Comparison of ENCODE assay signal across 12 cellular contexts in the genomic region with DNA sequence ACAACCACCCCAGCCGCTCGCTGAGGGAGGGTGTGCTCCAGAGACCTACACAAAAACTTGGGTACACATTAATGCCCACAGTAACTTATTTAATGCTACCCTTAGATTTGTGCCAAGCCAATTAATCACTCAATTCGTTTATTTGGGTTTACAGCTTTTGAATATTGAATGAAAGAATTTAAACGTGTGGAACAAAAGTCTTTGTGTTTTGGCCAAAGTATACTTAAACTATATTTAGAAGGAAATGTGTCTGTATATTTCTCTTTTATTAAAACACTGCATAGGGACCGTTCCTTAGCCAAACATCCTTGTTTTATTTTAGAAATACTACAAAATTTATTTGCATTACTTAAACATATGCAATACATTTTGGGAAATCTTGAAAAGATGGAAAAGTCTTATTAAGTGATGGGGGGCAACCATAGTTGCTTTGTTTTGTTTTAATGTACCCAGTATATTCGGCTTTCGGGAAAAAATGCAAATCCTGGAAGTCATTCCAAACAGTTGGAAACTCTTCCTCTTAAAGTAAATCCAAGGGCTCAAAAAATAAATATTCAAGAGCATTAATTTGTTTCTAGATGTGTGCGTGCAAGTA. TPM values are rescaled to one million over a fixed set of nuclear protein-coding genes. Genes with fewer than 3 reads are reported as not detected.
DNase-seq lines count a peak whose midpoint lies in the region; ATAC-seq and TF ChIP-seq lines count a peak whose summit lies in the region.
"Had no signal": no experiment of that assay in that cellular context is flagged by ENCODE, and none has a peak within 500 bp of the region (broad histone marks: within the 10 kb centered on the region; RNA-seq: fewer than 3 reads in every experiment).

No MANE protein-coding gene starts in this region.

- no peaks in the 10 kb centered on the region for H3K9me3 Mint-ChIP-seq in neural crest cell
- no peaks in the 10 kb centered on the region for H3K9me3 Mint-ChIP-seq in activated CD4-positive, alpha-beta T cell treated with anti-CD3 and anti-CD28 coated beads, Interleukin-2, amount 10 ng/mL, durations not matched to agents 7 days and 5 days
- H3K9me3 Mint-ChIP-seq: activated T-helper 2 cell treated with anti-CD3 and anti-CD28 coated beads, Interferon-gamma antibody, Interleukin-2, Interleukin-4, amounts not matched to agents 10 μg/mL and 5 μg/mL and 100 μg/mL, durations not matched to agents 14 hours and 24 hours and 36 hours; dendritic cell treated with granulocyte-macrophage colony-stimulating factor and Interleukin-4, amounts not matched to agents 40 ng/mL and 50 ng/mL, for 4 days had no signal

- H3K4me1 ChIP-seq in right cardiac atrium (ENCODE audit: control insufficient read depth, insufficient read depth, low read length) (peaks cover 2% of the 10 kb centered on the region), endocrine pancreas (ENCODE audit: control insufficient read depth, insufficient read depth, low read length) (peaks cover 42% of the 10 kb centered on the region), aorta (ENCODE audit: control insufficient read depth in 1 of 2, insufficient read depth in 2 of 2, low read length in 2 of 2) (peaks cover 0 to 4% of the 10 kb centered on the region in 2 donors)

- H3K36me3 Mint-ChIP-seq in neural crest cell (ENCODE audit: low read depth), result no peaks in the 10 kb centered on the region
- no peaks in the 10 kb centered on the region for H3K36me3 Mint-ChIP-seq in activated CD4-positive, alpha-beta T cell treated with anti-CD3 and anti-CD28 coated beads, Interleukin-2, amount 10 ng/mL, durations not matched to agents 7 days and 5 days (ENCODE audit: low read depth)

- intact Hi-C loops in right cardiac atrium (cut with DNase I) (no loop called here), Right ventricle myocardium inferior (cut with DNase I) (no loop called here), aorta (cut with DNase I) (no loop called here)

- no peak overlapping the region for H3K27ac ChIP-seq in right cardiac atrium (ENCODE audit: low read length)
- no peak overlapping the region for H3K27ac ChIP-seq in aorta (ENCODE audit: low read depth in 1 of 2, low read length in 2 of 2)
- H3K27ac ChIP-seq: parathyroid adenoma had no signal

- H3K27me3 Mint-ChIP-seq in neural crest cell (ENCODE audit: low read depth), result no peaks in the 10 kb centered on the region
- peaks cover 38% of the 10 kb centered on the region for H3K27me3 Mint-ChIP-seq in activated CD4-positive, alpha-beta T cell treated with anti-CD3 and anti-CD28 coated beads, Interleukin-2, amount 10 ng/mL, durations not matched to agents 7 days and 5 days

- POLR2A ChIA-PET in activated CD4-positive, alpha-beta T cell treated with anti-CD3 and anti-CD28 coated beads, Interleukin-2, amount 10 ng/mL, durations not matched to agents 7 days and 5 days (lab: Charles Lee), result no interaction called here

- no peak overlapping the region for H3K9ac ChIP-seq in endocrine pancreas (ENCODE audit: control insufficient read depth, insufficient read depth, low read length)
- H3K9ac ChIP-seq: parathyroid adenoma had no signal

- H3K27me3 ChIP-seq in right cardiac atrium (ENCODE audit: control insufficient read depth, insufficient read depth) (no peaks in the 10 kb centered on the region), endocrine pancreas (ENCODE audit: control insufficient read depth, insufficient read depth, low read length) (no peaks in the 10 kb centered on the region), aorta (ENCODE audit: control insufficient read depth in 1 of 2, insufficient read depth in 2 of 2, low read length in 1 of 2) (no peaks in the 10 kb centered on the region)

- H3K4me3 ChIP-seq in right cardiac atrium (ENCODE audit: low read length), result peak overlapping the region; percentile 29
- peak overlapping the region; percentile 42 for H3K4me3 ChIP-seq in endocrine pancreas (ENCODE audit: control insufficient read depth, insufficient read depth, low read length)
- peak overlapping the region; percentile 1 to 14 for H3K4me3 ChIP-seq in aorta (ENCODE audit: low read length in 2 of 2)

- no peak overlapping the region for H3K27ac Mint-ChIP-seq in neural crest cell (ENCODE audit: unreplicated experiment)
- no peak overlapping the region for H3K27ac Mint-ChIP-seq in activated CD4-positive, alpha-beta T cell treated with anti-CD3 and anti-CD28 coated beads, Interleukin-2, amount 10 ng/mL, durations not matched to agents 7 days and 5 days
- H3K27ac Mint-ChIP-seq: activated T-helper 2 cell treated with anti-CD3 and anti-CD28 coated beads, Interferon-gamma antibody, Interleukin-2, Interleukin-4, amounts not matched to agents 10 μg/mL and 5 μg/mL and 100 μg/mL, durations not matched to agents 14 hours and 24 hours and 36 hours had no signal

- ATAC-seq in right cardiac atrium (no peak), Right ventricle myocardium inferior (no peak), aorta (ENCODE audit: low FRiP score) (no peak), HG03457 (IDR thresholded peaks at IDR 0.05; ENCODE audit: unreplicated experiment) (no peak)

- H3K9me3 ChIP-seq in right cardiac atrium (ENCODE audit: control insufficient read depth, low read length) (no peaks in the 10 kb centered on the region), endocrine pancreas (ENCODE audit: control insufficient read depth, low read length) (no peaks in the 10 kb centered on the region), aorta (ENCODE audit: control insufficient read depth, low read length) (no peaks in the 10 kb centered on the region)

- CTCF ChIA-PET in activated CD4-positive, alpha-beta T cell treated with anti-CD3 and anti-CD28 coated beads, Interleukin-2, amount 10 ng/mL, durations not matched to agents 7 days and 5 days (lab: Charles Lee), result interaction anchor here (1.5 kb wide), 1 partner anchor 12 kb away, joined by 3 read pairs; no protein-coding TSS in a partner anchor

- peak overlapping the region; percentile 58 for H3K4me3 Mint-ChIP-seq in neural crest cell
- no peak overlapping the region for H3K4me3 Mint-ChIP-seq in activated CD4-positive, alpha-beta T cell treated with anti-CD3 and anti-CD28 coated beads, Interleukin-2, amount 10 ng/mL, durations not matched to agents 7 days and 5 days

- peaks cover 88% of the 10 kb centered on the region for H3K4me1 Mint-ChIP-seq in neural crest cell
- H3K4me1 Mint-ChIP-seq in activated CD4-positive, alpha-beta T cell treated with anti-CD3 and anti-CD28 coated beads, Interleukin-2, amount 10 ng/mL, durations not matched to agents 7 days and 5 days, result no peaks in the 10 kb centered on the region

- H3K36me3 ChIP-seq in endocrine pancreas (ENCODE audit: control insufficient read depth, insufficient read depth, low read length) (no peaks in the 10 kb centered on the region), aorta (ENCODE audit: control insufficient read depth in 1 of 2, insufficient read depth in 2 of 2, low read length in 1 of 2) (no peaks in the 10 kb centered on the region)

- no peak for DNase-seq in right cardiac atrium
- no peak for DNase-seq in Right ventricle myocardium inferior (ENCODE audit: missing footprints)
- no peak for DNase-seq in neural crest cell (ENCODE audit: low read depth, low spot score)
- no peak for DNase-seq in aorta
- no peak for DNase-seq in DMS114 treated with DMSO at 0.1 percent for 48 hours (lab: John Stamatoyannopoulos, UW; ENCODE audit: unreplicated experiment)
- DNase-seq in activated CD4-positive, alpha-beta T cell treated with anti-CD3 and anti-CD28 coated beads, Interleukin-2, amount 10 ng/mL, durations not matched to agents 7 days and 5 days, result no peak
- DNase-seq: OCI-M1 had no signal

- no peak for TF ChIP-seq CTCF in neural crest cell (conservative IDR thresholded peaks at IDR 0.05)

- 60% methylated on average over 8 of the region's 8 CpGs for WGBS in right cardiac atrium
- WGBS in aorta, 2 donors, result 31 to 33% methylated on average over 8 of the region's 8 CpGs

RNA-seq across cellular contexts. Expression of a gene that starts 11.8 kb away (rescaled TPM):
- total RNA-seq in right cardiac atrium (10 to 100 TPM; 31.1 to 43.7 (median 41.2) TPM), Right ventricle myocardium inferior (9.3 TPM), neural crest cell (106 and 107 TPM in 2 replicates), aorta (10 to 100 TPM in 1 of 2 donors, 1 to 10 TPM in 1; 8.5 to 13.2 TPM)
- polyA plus RNA-seq in right cardiac atrium (16.4 TPM), aorta (1 to 10 TPM; 4.3 to 7.4 TPM)
- total RNA-seq in activated CD4-positive, alpha-beta T cell treated with anti-CD3 and anti-CD28 coated beads, Interleukin-2, amount 10 ng/mL, durations not matched to agents 7 days and 5 days, result not detected
- total RNA-seq: activated T-helper 2 cell treated with anti-CD3 and anti-CD28 coated beads, Interferon-gamma antibody, Interleukin-2, Interleukin-4, amounts not matched to agents 10 μg/mL and 5 μg/mL and 100 μg/mL, durations not matched to agents 14 hours and 24 hours and 36 hours had no signal
